Comparison of ENCODE assay signal across 1 cellular context in the genomic region with DNA sequence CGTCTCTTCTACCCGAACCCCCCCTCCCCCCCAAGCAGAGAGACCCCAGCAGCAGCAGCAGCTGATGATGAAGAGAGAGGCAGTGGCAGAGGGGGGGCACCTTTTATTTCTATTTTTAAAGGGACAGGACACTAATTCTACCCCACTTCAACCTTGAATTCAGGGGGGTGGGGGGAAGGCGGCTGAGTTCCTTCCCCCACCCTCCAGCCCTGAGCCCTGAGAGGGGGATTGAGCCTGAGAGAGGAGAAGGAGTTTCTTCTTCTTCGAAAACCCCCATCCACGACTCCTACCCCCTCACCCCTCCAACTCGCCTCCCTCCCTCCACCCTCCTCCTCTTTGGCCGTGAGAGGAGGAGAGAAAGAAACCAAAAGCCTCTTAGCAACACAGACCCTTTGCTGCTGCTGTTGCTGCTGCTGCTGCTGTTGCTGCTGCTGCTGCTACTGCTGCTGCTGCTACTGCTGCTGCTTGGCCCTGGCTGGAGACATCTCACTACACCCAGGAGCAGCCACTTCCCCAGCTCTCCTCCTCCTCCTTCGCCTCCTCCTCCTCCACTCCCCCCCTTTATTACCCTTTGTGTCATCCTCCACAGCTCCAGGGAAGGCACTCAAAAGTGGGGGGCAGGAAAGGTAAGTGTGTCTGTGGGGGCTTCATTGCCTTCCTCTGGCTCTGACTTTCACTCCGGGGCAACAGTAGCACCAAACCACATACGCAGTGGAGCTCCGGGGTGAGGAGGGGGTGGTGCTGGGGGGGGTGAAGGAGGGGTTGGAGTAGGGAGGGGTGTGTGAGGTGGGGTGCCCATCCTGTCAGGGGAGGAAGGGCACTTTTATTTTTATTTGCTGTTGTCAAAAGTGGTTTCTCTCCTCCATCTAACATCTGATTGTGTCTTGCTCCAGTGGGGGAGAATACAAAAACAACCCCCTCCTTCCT.
TF ChIP-seq lines count a peak whose summit lies in the region.

A gene (plus strand): TSS at position 33 of the 927 bp plus-strand sequence.

TF ChIP-seq in HEK293, 187 proteins besides CTCF, POLR2A, EP300 and RAD21 (continued from another document):
- TF ChIP-seq SCRT2 (tag by site-specific recombination; IDR thresholded peaks at IDR 0.05): peak; percentile 67
- no peak for TF ChIP-seq ZXDB (tag by site-specific recombination; IDR thresholded peaks at IDR 0.05)
- no peak for TF ChIP-seq ZNF529 (tag by site-specific recombination; IDR thresholded peaks at IDR 0.05; ENCODE audit: insufficient replicate concordance)
- TF ChIP-seq ZNF530 (tag by site-specific recombination; IDR thresholded peaks at IDR 0.05; ENCODE audit: low read depth): no peak
- no peak for TF ChIP-seq ZNF473 (tag by site-specific recombination; IDR thresholded peaks at IDR 0.05)
- TF ChIP-seq, protein P1, sequence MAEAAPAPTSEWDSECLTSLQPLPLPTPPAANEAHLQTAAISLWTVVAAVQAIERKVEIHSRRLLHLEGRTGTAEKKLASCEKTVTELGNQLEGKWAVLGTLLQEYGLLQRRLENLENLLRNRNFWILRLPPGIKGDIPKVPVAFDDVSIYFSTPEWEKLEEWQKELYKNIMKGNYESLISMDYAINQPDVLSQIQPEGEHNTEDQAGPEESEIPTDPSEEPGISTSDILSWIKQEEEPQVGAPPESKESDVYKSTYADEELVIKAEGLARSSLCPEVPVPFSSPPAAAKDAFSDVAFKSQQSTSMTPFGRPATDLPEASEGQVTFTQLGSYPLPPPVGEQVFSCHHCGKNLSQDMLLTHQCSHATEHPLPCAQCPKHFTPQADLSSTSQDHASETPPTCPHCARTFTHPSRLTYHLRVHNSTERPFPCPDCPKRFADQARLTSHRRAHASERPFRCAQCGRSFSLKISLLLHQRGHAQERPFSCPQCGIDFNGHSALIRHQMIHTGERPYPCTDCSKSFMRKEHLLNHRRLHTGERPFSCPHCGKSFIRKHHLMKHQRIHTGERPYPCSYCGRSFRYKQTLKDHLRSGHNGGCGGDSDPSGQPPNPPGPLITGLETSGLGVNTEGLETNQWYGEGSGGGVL (tag by site-specific recombination; IDR thresholded peaks at IDR 0.05): peak; percentile 95
- TF ChIP-seq, protein P2, sequence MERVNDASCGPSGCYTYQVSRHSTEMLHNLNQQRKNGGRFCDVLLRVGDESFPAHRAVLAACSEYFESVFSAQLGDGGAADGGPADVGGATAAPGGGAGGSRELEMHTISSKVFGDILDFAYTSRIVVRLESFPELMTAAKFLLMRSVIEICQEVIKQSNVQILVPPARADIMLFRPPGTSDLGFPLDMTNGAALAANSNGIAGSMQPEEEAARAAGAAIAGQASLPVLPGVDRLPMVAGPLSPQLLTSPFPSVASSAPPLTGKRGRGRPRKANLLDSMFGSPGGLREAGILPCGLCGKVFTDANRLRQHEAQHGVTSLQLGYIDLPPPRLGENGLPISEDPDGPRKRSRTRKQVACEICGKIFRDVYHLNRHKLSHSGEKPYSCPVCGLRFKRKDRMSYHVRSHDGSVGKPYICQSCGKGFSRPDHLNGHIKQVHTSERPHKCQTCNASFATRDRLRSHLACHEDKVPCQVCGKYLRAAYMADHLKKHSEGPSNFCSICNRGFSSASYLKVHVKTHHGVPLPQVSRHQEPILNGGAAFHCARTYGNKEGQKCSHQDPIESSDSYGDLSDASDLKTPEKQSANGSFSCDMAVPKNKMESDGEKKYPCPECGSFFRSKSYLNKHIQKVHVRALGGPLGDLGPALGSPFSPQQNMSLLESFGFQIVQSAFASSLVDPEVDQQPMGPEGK (tag by site-specific recombination; IDR thresholded peaks at IDR 0.05): peak; percentile 69
- TF ChIP-seq MEIS1 (CRISPR knock-in tag; IDR thresholded peaks at IDR 0.05; ENCODE audit: borderline replicate concordance): no peak
- no peak for TF ChIP-seq ZNF114 (tag by site-specific recombination; IDR thresholded peaks at IDR 0.05)
- no peak for TF ChIP-seq ZNF549 (tag by site-specific recombination; IDR thresholded peaks at IDR 0.05)
- TF ChIP-seq, protein P3, sequence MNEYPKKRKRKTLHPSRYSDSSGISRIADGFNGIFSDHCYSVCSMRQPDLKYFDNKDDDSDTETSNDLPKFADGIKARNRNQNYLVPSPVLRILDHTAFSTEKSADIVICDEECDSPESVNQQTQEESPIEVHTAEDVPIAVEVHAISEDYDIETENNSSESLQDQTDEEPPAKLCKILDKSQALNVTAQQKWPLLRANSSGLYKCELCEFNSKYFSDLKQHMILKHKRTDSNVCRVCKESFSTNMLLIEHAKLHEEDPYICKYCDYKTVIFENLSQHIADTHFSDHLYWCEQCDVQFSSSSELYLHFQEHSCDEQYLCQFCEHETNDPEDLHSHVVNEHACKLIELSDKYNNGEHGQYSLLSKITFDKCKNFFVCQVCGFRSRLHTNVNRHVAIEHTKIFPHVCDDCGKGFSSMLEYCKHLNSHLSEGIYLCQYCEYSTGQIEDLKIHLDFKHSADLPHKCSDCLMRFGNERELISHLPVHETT (tag by site-specific recombination; IDR thresholded peaks at IDR 0.05): no peak
- TF ChIP-seq, protein P4, sequence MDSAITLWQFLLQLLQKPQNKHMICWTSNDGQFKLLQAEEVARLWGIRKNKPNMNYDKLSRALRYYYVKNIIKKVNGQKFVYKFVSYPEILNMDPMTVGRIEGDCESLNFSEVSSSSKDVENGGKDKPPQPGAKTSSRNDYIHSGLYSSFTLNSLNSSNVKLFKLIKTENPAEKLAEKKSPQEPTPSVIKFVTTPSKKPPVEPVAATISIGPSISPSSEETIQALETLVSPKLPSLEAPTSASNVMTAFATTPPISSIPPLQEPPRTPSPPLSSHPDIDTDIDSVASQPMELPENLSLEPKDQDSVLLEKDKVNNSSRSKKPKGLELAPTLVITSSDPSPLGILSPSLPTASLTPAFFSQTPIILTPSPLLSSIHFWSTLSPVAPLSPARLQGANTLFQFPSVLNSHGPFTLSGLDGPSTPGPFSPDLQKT (IDR thresholded peaks at IDR 0.05; ENCODE audit: borderline replicate concordance, low read depth, low read length): no peak
- no peak for TF ChIP-seq GLI2 (tag by site-specific recombination; IDR thresholded peaks at IDR 0.05; ENCODE audit: borderline replicate concordance, low read depth)
- no peak for TF ChIP-seq ZNF701 (tag by site-specific recombination; IDR thresholded peaks at IDR 0.05)
- TF ChIP-seq ZFP41 (tag by site-specific recombination; IDR thresholded peaks at IDR 0.05; ENCODE audit: borderline replicate concordance): no peak
- peak; percentile 99 for TF ChIP-seq OSR2 (tag by site-specific recombination; IDR thresholded peaks at IDR 0.05)
- TF ChIP-seq, protein P5, sequence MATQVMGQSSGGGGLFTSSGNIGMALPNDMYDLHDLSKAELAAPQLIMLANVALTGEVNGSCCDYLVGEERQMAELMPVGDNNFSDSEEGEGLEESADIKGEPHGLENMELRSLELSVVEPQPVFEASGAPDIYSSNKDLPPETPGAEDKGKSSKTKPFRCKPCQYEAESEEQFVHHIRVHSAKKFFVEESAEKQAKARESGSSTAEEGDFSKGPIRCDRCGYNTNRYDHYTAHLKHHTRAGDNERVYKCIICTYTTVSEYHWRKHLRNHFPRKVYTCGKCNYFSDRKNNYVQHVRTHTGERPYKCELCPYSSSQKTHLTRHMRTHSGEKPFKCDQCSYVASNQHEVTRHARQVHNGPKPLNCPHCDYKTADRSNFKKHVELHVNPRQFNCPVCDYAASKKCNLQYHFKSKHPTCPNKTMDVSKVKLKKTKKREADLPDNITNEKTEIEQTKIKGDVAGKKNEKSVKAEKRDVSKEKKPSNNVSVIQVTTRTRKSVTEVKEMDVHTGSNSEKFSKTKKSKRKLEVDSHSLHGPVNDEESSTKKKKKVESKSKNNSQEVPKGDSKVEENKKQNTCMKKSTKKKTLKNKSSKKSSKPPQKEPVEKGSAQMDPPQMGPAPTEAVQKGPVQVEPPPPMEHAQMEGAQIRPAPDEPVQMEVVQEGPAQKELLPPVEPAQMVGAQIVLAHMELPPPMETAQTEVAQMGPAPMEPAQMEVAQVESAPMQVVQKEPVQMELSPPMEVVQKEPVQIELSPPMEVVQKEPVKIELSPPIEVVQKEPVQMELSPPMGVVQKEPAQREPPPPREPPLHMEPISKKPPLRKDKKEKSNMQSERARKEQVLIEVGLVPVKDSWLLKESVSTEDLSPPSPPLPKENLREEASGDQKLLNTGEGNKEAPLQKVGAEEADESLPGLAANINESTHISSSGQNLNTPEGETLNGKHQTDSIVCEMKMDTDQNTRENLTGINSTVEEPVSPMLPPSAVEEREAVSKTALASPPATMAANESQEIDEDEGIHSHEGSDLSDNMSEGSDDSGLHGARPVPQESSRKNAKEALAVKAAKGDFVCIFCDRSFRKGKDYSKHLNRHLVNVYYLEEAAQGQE (tag by site-specific recombination; IDR thresholded peaks at IDR 0.05): peak; percentile 24; the same call in 1 of the 2 replicates
- no peak for TF ChIP-seq ZNF433 (tag by site-specific recombination; IDR thresholded peaks at IDR 0.05; ENCODE audit: low read depth)
- TF ChIP-seq FEZF1 (tag by site-specific recombination; IDR thresholded peaks at IDR 0.05): no peak
- no peak for TF ChIP-seq SETDB1 (IDR thresholded peaks at IDR 0.05; ENCODE audit: insufficient read length, low read length)
- peak; percentile 38; the same call in 1 of the 2 replicates for TF ChIP-seq ZNF10 (tag by site-specific recombination; IDR thresholded peaks at IDR 0.05)
- no peak for TF ChIP-seq ZNF548 (tag by site-specific recombination; IDR thresholded peaks at IDR 0.05)
- no peak for TF ChIP-seq SP7 (tag by site-specific recombination; IDR thresholded peaks at IDR 0.05)
- no peak for TF ChIP-seq MYNN (tag by site-specific recombination; IDR thresholded peaks at IDR 0.05; ENCODE audit: borderline replicate concordance)
- TF ChIP-seq ZNF621 (tag by site-specific recombination; IDR thresholded peaks at IDR 0.05): no peak
- peak; percentile 46; the same call in 1 of the 2 replicates for TF ChIP-seq SP3 (tag by site-specific recombination; IDR thresholded peaks at IDR 0.05)
- no peak for TF ChIP-seq ZSCAN30 (tag by site-specific recombination; IDR thresholded peaks at IDR 0.05)
- TF ChIP-seq, protein P6, sequence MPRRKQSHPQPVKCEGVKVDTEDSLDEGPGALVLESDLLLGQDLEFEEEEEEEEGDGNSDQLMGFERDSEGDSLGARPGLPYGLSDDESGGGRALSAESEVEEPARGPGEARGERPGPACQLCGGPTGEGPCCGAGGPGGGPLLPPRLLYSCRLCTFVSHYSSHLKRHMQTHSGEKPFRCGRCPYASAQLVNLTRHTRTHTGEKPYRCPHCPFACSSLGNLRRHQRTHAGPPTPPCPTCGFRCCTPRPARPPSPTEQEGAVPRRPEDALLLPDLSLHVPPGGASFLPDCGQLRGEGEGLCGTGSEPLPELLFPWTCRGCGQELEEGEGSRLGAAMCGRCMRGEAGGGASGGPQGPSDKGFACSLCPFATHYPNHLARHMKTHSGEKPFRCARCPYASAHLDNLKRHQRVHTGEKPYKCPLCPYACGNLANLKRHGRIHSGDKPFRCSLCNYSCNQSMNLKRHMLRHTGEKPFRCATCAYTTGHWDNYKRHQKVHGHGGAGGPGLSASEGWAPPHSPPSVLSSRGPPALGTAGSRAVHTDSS (tag by site-specific recombination; IDR thresholded peaks at IDR 0.05): peak; percentile 64
- peak; percentile 67 for TF ChIP-seq GLIS2 (tag by site-specific recombination; IDR thresholded peaks at IDR 0.05)
- TF ChIP-seq, protein P7, sequence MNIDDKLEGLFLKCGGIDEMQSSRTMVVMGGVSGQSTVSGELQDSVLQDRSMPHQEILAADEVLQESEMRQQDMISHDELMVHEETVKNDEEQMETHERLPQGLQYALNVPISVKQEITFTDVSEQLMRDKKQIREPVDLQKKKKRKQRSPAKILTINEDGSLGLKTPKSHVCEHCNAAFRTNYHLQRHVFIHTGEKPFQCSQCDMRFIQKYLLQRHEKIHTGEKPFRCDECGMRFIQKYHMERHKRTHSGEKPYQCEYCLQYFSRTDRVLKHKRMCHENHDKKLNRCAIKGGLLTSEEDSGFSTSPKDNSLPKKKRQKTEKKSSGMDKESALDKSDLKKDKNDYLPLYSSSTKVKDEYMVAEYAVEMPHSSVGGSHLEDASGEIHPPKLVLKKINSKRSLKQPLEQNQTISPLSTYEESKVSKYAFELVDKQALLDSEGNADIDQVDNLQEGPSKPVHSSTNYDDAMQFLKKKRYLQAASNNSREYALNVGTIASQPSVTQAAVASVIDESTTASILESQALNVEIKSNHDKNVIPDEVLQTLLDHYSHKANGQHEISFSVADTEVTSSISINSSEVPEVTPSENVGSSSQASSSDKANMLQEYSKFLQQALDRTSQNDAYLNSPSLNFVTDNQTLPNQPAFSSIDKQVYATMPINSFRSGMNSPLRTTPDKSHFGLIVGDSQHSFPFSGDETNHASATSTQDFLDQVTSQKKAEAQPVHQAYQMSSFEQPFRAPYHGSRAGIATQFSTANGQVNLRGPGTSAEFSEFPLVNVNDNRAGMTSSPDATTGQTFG (tag by site-specific recombination; IDR thresholded peaks at IDR 0.05; ENCODE audit: borderline replicate concordance): no peak
- TF ChIP-seq ZBTB20 (tag by site-specific recombination; IDR thresholded peaks at IDR 0.05): peak; percentile 45; the same call in 1 of the 2 replicates
- TF ChIP-seq ZNF626 (tag by site-specific recombination; IDR thresholded peaks at IDR 0.05): no peak
- no peak for TF ChIP-seq ZNF211 (tag by site-specific recombination; IDR thresholded peaks at IDR 0.05; ENCODE audit: low read depth)
- no peak for TF ChIP-seq ZNF423 (tag by site-specific recombination; IDR thresholded peaks at IDR 0.05)
- no peak for TF ChIP-seq ZNF843 (tag by site-specific recombination; IDR thresholded peaks at IDR 0.05)
- no peak for TF ChIP-seq ZNF558 (tag by site-specific recombination; IDR thresholded peaks at IDR 0.05)
- TF ChIP-seq, protein P8, sequence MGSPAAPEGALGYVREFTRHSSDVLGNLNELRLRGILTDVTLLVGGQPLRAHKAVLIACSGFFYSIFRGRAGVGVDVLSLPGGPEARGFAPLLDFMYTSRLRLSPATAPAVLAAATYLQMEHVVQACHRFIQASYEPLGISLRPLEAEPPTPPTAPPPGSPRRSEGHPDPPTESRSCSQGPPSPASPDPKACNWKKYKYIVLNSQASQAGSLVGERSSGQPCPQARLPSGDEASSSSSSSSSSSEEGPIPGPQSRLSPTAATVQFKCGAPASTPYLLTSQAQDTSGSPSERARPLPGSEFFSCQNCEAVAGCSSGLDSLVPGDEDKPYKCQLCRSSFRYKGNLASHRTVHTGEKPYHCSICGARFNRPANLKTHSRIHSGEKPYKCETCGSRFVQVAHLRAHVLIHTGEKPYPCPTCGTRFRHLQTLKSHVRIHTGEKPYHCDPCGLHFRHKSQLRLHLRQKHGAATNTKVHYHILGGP (tag by site-specific recombination; IDR thresholded peaks at IDR 0.05): no peak
